In the genomic region with DNA sequence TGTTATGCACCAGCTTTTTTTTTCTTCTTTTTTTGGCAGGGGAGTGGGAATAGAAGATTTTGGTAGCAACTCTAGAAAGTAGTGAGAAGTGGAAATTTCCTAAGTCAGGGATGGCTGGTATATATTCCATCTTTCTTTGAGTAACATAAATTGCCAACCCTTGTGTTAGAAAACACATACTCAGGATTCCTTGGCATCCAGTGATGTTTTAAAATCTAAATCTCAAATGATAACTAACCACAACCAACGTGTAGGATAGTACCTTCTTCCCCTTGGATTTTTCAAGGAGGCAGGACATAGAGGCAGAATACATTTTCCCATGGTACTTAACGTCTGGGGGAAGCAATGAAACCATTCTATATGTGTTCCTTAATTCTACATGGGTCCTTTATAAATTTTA, we compare ENCODE assay signal across 14 cellular contexts.
DNase-seq lines count a peak whose midpoint lies in the region; ATAC-seq and TF ChIP-seq lines count a peak whose summit lies in the region.
"Had no signal": no experiment of that assay in that cellular context is flagged by ENCODE, and none has a peak within 500 bp of the region (broad histone marks: within the 10 kb centered on the region; RNA-seq: fewer than 3 reads in every experiment).

No MANE protein-coding gene starts in this region.

- H3K4me3 ChIP-seq in left ventricle myocardium inferior: no peak overlapping the region
- H3K4me3 ChIP-seq in heart right ventricle: no peak overlapping the region
- H3K4me3 ChIP-seq: HAP-1 had no signal

- peak overlapping the region; percentile 40 for H3K27ac ChIP-seq in left ventricle myocardium inferior (replicated peaks)
- H3K27ac ChIP-seq in heart right ventricle: peak overlapping the region in 2 of 10 donors; percentile 5 to 7
- peak overlapping the region; percentile 2 for H3K27ac ChIP-seq in angular gyrus (ENCODE audit: low read depth, low read length)
- H3K27ac ChIP-seq: 22Rv1 had no signal

- H3K9me3 ChIP-seq in left ventricle myocardium inferior (replicated peaks) (no peaks in the 10 kb centered on the region), heart right ventricle (no peaks in the 10 kb centered on the region)
- H3K9me3 ChIP-seq: HAP-1 had no signal

- intact Hi-C loops in left ventricle myocardium inferior (cut with micrococcal nuclease) (no loop called here), heart right ventricle (cut with DNase I) (no loop called here)

- ATAC-seq in heart right ventricle (no peak), omental fat pad (ENCODE audit: low FRiP score) (peak; percentile 26)
- ATAC-seq: CD8-positive, alpha-beta T cell; HepG2 had no signal

- H3K27me3 ChIP-seq in left ventricle myocardium inferior (ENCODE audit: low read depth): no peaks in the 10 kb centered on the region
- H3K27me3 ChIP-seq in heart right ventricle: no peaks in the 10 kb centered on the region

- H3K36me3 ChIP-seq in left ventricle myocardium inferior (no peaks in the 10 kb centered on the region), heart right ventricle (no peaks in the 10 kb centered on the region)
- H3K36me3 ChIP-seq: HAP-1 had no signal

- TF ChIP-seq CTCF in left ventricle myocardium inferior (IDR thresholded peaks at IDR 0.05; ENCODE audit: borderline replicate concordance) (no peak), heart right ventricle (IDR thresholded peaks at IDR 0.05) (no peak), omental fat pad (IDR thresholded peaks at IDR 0.05) (no peak), GM13977 (IDR thresholded peaks at IDR 0.05; ENCODE audit: extremely low read depth, insufficient read depth, missing control alignments) (no peak)

- 50 to 54% methylated on average over 2 of the region's 2 CpGs for WGBS in heart right ventricle, 2 donors

- H3K4me1 ChIP-seq in left ventricle myocardium inferior (peaks cover 28% of the 10 kb centered on the region), heart right ventricle (peaks cover 0 to 41% (median 19%) of the 10 kb centered on the region in 9 donors)

- in situ Hi-C loops in GM13977 (cut with MboI; ENCODE audit: low pct_unique_long_range_greater_than_20kb, low sequenced_read_pairs, unreplicated experiment): no loop called here

- DNase-seq in left ventricle myocardium inferior (no peak), heart right ventricle (no peak), omental fat pad (ENCODE audit: low spot score) (no peak), ecto neural progenitor cell (ENCODE audit: low spot score) (no peak), GM13977 (ENCODE audit: low spot score) (no peak)
- DNase-seq in stimulated activated CD4-positive, alpha-beta T cell treated with anti-CD3 and anti-CD28 coated beads, Interleukin-2, amount 100 ng/mL, for 48 hours: no peak
- DNase-seq: CD8-positive, alpha-beta T cell; COR-L47; GDM1; GOT3 had no signal
